Comparison of ENCODE assay signal across 33 cellular contexts in genomic region chr10:48661441-48661840, GRCh38. TPM values are rescaled to one million over a fixed set of nuclear protein-coding genes. Genes with fewer than 3 reads are reported as not detected.
"Had no signal": no experiment of that assay in that cellular context is flagged by ENCODE, and none has a peak within 500 bp of the region (broad histone marks: within the 10 kb centered on the region; RNA-seq: fewer than 3 reads in every experiment).

No MANE protein-coding gene starts in this region.

- DNase-seq: activated CD4-positive, alpha-beta memory T cell treated with anti-CD3 and anti-CD28 coated beads, Interleukin-2, amount 10 ng/mL, durations not matched to agents 7 days and 5 days; activated CD4-positive, alpha-beta T cell treated with anti-CD3 and anti-CD28 coated beads for 36 hours; activated CD8-positive, alpha-beta memory T cell treated with anti-CD3 and anti-CD28 coated beads for 24 hours; activated CD8-positive, alpha-beta memory T cell treated with anti-CD3 and anti-CD28 coated beads, Interleukin-2, amount 10 ng/mL, durations not matched to agents 7 days and 5 days; activated CD8-positive, alpha-beta memory T cell treated with anti-CD3 and anti-CD28 coated beads, Interleukin-2, amount 50 U/mL, for 48 hours; activated effector memory CD4-positive, alpha-beta T cell treated with Interleukin-2 at 50 U/mL for 16 hours; activated naive CD4-positive, alpha-beta T cell treated with anti-CD3 and anti-CD28 coated beads, Interleukin-2, amount 10 ng/mL, durations not matched to agents 7 days and 5 days; activated naive CD8-positive, alpha-beta T cell treated with anti-CD3 and anti-CD28 coated beads, Interleukin-2, amount 50 U/mL, for 24 hours; activated T-cell treated with anti-CD3 and anti-CD28 coated beads, Interleukin-2, amount 50 U/mL, for 48 hours; anterior cingulate cortex; caudate nucleus; NCI-H1092 treated with DMSO at 0.1 percent for 48 hours; NCI-H1417; NCI-H146; NCI-H187; NCI-H2029 treated with DMSO at 0.1 percent for 48 hours; NCI-H2107; NCI-H2171; NCI-H510A; NCI-H748 treated with DMSO at 0.1 percent for 48 hours; OCI-M1; SHP77; SK-N-SH had no signal

- H3K9me3 Mint-ChIP-seq: activated CD4-positive, alpha-beta memory T cell treated with anti-CD3 and anti-CD28 coated beads, Interleukin-2, amount 10 ng/mL, durations not matched to agents 7 days and 5 days; activated naive CD4-positive, alpha-beta T cell treated with anti-CD3 and anti-CD28 coated beads, Interleukin-2, amount 10 ng/mL, durations not matched to agents 7 days and 5 days; T-helper 1 cell treated with Interleukin-12 subunit alpha and Interleukin-12 subunit beta and Interleukin-4 antibody, amounts not matched to agents 30 μg/mL and 1 μg/mL, for 36 hours had no signal

- H3K4me2 ChIP-seq: KMS-11, SK-N-SH had no signal

- H3K36me3 Mint-ChIP-seq: activated CD8-positive, alpha-beta memory T cell treated with anti-CD3 and anti-CD28 coated beads, Interleukin-2, amount 10 ng/mL, durations not matched to agents 7 days and 5 days; activated naive CD4-positive, alpha-beta T cell treated with anti-CD3 and anti-CD28 coated beads, Interleukin-2, amount 10 ng/mL, durations not matched to agents 7 days and 5 days; activated naive CD8-positive, alpha-beta T cell; brain had no signal

- H3K36me3 ChIP-seq: SJSA1 had no signal

- H3K9ac ChIP-seq: KMS-11, SK-N-SH had no signal

- H3K4me3 Mint-ChIP-seq: activated CD4-positive, alpha-beta memory T cell treated with anti-CD3 and anti-CD28 coated beads, Interleukin-2, amount 10 ng/mL, durations not matched to agents 7 days and 5 days; activated CD4-positive, alpha-beta T cell treated with anti-CD3 and anti-CD28 coated beads for 36 hours; activated CD8-positive, alpha-beta memory T cell treated with anti-CD3 and anti-CD28 coated beads, Interleukin-2, amount 10 ng/mL, durations not matched to agents 7 days and 5 days; activated naive CD4-positive, alpha-beta T cell treated with anti-CD3 and anti-CD28 coated beads, Interleukin-2, amount 10 ng/mL, durations not matched to agents 7 days and 5 days; activated naive CD8-positive, alpha-beta T cell; activated naive CD8-positive, alpha-beta T cell treated with anti-CD3 and anti-CD28 coated beads, Interleukin-2, amount 50 U/mL, for 24 hours; brain; T-helper 1 cell treated with Interleukin-12 subunit alpha and Interleukin-12 subunit beta and Interleukin-4 antibody, amounts not matched to agents 30 μg/mL and 1 μg/mL, for 36 hours; T-helper 2 cell treated with Interferon-gamma antibody and Interleukin-4, amounts not matched to agents 5 μg/mL and 100 μg/mL, for 36 hours had no signal

- H3K27ac Mint-ChIP-seq: activated CD4-positive, alpha-beta memory T cell treated with anti-CD3 and anti-CD28 coated beads, Interleukin-2, amount 10 ng/mL, durations not matched to agents 7 days and 5 days; activated CD4-positive, alpha-beta T cell treated with anti-CD3 and anti-CD28 coated beads for 36 hours; activated CD8-positive, alpha-beta memory T cell treated with anti-CD3 and anti-CD28 coated beads, Interleukin-2, amount 10 ng/mL, durations not matched to agents 7 days and 5 days; activated naive CD4-positive, alpha-beta T cell treated with anti-CD3 and anti-CD28 coated beads, Interleukin-2, amount 10 ng/mL, durations not matched to agents 7 days and 5 days; activated naive CD8-positive, alpha-beta T cell; activated naive CD8-positive, alpha-beta T cell treated with anti-CD3 and anti-CD28 coated beads, Interleukin-2, amount 50 U/mL, for 24 hours; brain; T-helper 1 cell treated with Interleukin-12 subunit alpha and Interleukin-12 subunit beta and Interleukin-4 antibody, amounts not matched to agents 30 μg/mL and 1 μg/mL, for 36 hours; T-helper 2 cell treated with Interferon-gamma antibody and Interleukin-4, amounts not matched to agents 5 μg/mL and 100 μg/mL, for 36 hours had no signal

- H3K27me3 ChIP-seq: SJSA1 had no signal

- H3K27ac ChIP-seq: KMS-11, SJSA1 had no signal

- H3K4me3 ChIP-seq: SJSA1 had no signal

- ATAC-seq: activated CD4-positive, alpha-beta T cell treated with anti-CD3 and anti-CD28 coated beads for 36 hours; activated CD4-positive, CD25-positive, alpha-beta regulatory T cell treated with anti-CD3 and anti-CD28 coated beads, Interleukin-2, amount 50 U/mL, for 24 hours; activated CD8-positive, alpha-beta memory T cell treated with anti-CD3 and anti-CD28 coated beads, Interleukin-2, amount 10 ng/mL, durations not matched to agents 7 days and 5 days; activated naive CD8-positive, alpha-beta T cell treated with anti-CD3 and anti-CD28 coated beads, Interleukin-2, amount 50 U/mL, for 24 hours; Panc1 had no signal

RNA-seq across cellular contexts. Expression of gene WDFY4, which starts 23.2 kb away (rescaled TPM):
- total RNA-seq: M059J, RPMI7951 had no signal
- polyA plus RNA-seq: SK-N-SH had no signal

RNA-seq across cellular contexts. Expression of gene ARHGAP22, which starts 56.6 kb away (rescaled TPM):
- total RNA-seq: activated CD8-positive, alpha-beta memory T cell treated with anti-CD3 and anti-CD28 coated beads, Interleukin-2, amount 10 ng/mL, durations not matched to agents 7 days and 5 days had no signal
